19 cellular contexts compared by ENCODE assay signal in the genomic region with DNA sequence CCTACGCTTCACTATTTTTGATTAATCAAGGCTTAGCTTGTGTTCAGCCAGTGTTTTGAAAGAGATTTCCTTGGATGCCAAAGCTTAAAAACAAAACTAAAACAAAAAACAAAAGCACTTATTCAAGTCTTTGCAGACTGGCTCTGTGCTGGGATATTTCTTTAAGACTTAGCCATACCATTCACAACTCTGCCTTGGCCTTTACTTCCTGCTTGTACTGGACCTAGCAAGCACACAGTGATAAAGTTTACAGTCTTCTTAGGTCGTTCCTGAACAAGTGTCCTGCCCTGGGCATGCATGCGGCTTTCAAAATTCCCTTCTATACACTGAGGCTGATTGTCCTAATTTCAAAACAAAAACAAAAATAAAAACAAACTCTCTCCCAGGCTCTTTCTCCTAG. TPM values are rescaled to one million over a fixed set of nuclear protein-coding genes. Genes with fewer than 3 reads are reported as not detected.
DNase-seq lines count a peak whose midpoint lies in the region; ATAC-seq, FAIRE-seq and TF ChIP-seq lines count a peak whose summit lies in the region.
"Had no signal": no experiment of that assay in that cellular context is flagged by ENCODE, and none has a peak within 500 bp of the region (broad histone marks: within the 10 kb centered on the region; RNA-seq: fewer than 3 reads in every experiment).

No MANE protein-coding gene starts in this region.

- no peaks in the 10 kb centered on the region for H3K36me3 Mint-ChIP-seq in GM23338 (ENCODE audit: low read depth)

- H3K4me2 ChIP-seq in GM23338: no peak overlapping the region
- H3K4me2 ChIP-seq: A549 had no signal

- H3K79me2 ChIP-seq in GM23338 (replicated peaks; ENCODE audit: insufficient read depth): no peaks in the 10 kb centered on the region

- H3K27ac Mint-ChIP-seq in GM23338: peak overlapping the region; percentile 68; the same call in 1 of the 2 replicates
- H3K27ac Mint-ChIP-seq: CD4-positive, alpha-beta T cell had no signal

- no peaks in the 10 kb centered on the region for H3K36me3 ChIP-seq in GM23338 (ENCODE audit: insufficient read depth)
- H3K36me3 ChIP-seq in colonic mucosa: no peaks in the 10 kb centered on the region
- no peaks in the 10 kb centered on the region for H3K36me3 ChIP-seq in mesodermal cell (ENCODE audit: control insufficient read depth, insufficient read depth, low read length)
- peaks cover 0 to 9% of the 10 kb centered on the region in 2 donors for H3K36me3 ChIP-seq in small intestine (ENCODE audit: control insufficient read depth in 2 of 2, insufficient read depth in 2 of 2, low read length in 2 of 2)

- H3K27me3 ChIP-seq in GM23338 (ENCODE audit: insufficient read depth) (no peaks in the 10 kb centered on the region), colonic mucosa (no peaks in the 10 kb centered on the region), small intestine (ENCODE audit: control insufficient read depth in 2 of 2, insufficient read depth in 2 of 2, low read length in 2 of 2) (no peaks in the 10 kb centered on the region)

- peaks cover 13% of the 10 kb centered on the region; the same call in 1 of the 2 replicates for H3K4me1 ChIP-seq in GM23338 (ENCODE audit: insufficient read depth)
- no peaks in the 10 kb centered on the region for H3K4me1 ChIP-seq in colonic mucosa
- H3K4me1 ChIP-seq in mesodermal cell (ENCODE audit: control insufficient read depth, insufficient read depth, low read length, poor library complexity, severe bottlenecking): peaks cover 6% of the 10 kb centered on the region
- H3K4me1 ChIP-seq in small intestine (ENCODE audit: control insufficient read depth in 2 of 2, insufficient read depth in 1 of 2, low read depth in 1 of 2, low read length in 1 of 2): no peaks in the 10 kb centered on the region
- H3K4me1 ChIP-seq: A549, Caco-2 had no signal

- H3K27ac ChIP-seq in GM23338 (ENCODE audit: low read depth) (no peak overlapping the region), colonic mucosa (no peak overlapping the region), mesodermal cell (ENCODE audit: low read depth, low read length, severe bottlenecking) (peak overlapping the region; percentile 43), small intestine (ENCODE audit: low read depth in 1 of 2, low read length in 1 of 2) (no peak overlapping the region)
- H3K27ac ChIP-seq: 22Rv1, A549, C4-2B, HL-60 had no signal

- no peaks in the 10 kb centered on the region for H3F3A ChIP-seq in GM23338 (replicated peaks; ENCODE audit: low read depth)

- no peaks in the 10 kb centered on the region for H4K20me1 ChIP-seq in GM23338 (replicated peaks; ENCODE audit: insufficient read depth)

- H3K9me3 ChIP-seq in colonic mucosa (no peaks in the 10 kb centered on the region), mesodermal cell (ENCODE audit: control insufficient read depth, low read length) (no peaks in the 10 kb centered on the region), small intestine (ENCODE audit: control insufficient read depth, low read depth) (no peaks in the 10 kb centered on the region)
- H3K9me3 ChIP-seq: A549 had no signal

- no peaks in the 10 kb centered on the region for H3K9me2 ChIP-seq in GM23338 (ENCODE audit: insufficient read depth)

- FAIRE-seq in small intestine (lab: Jason Lieb, UNC): no peak
- FAIRE-seq: A549, D721Med, G401.6, GM12891, GM19239, H54 had no signal

- peaks cover 14% of the 10 kb centered on the region; the same call in 2 of the 3 replicates for H3K4me1 Mint-ChIP-seq in GM23338

- no peak overlapping the region for H3K4me3 ChIP-seq in GM23338
- H3K4me3 ChIP-seq in colonic mucosa: no peak overlapping the region
- H3K4me3 ChIP-seq in mesodermal cell (ENCODE audit: extremely low read depth, insufficient read depth, low read length, poor library complexity, severe bottlenecking): no peak overlapping the region
- no peak overlapping the region for H3K4me3 ChIP-seq in small intestine (ENCODE audit: low read depth in 1 of 2, low read length in 2 of 2)
- H3K4me3 ChIP-seq: A549 had no signal

- H3K9ac ChIP-seq in colonic mucosa (ENCODE audit: low read depth in 2 of 2, low read length in 2 of 2): no peak overlapping the region

- peak; percentile 24; the same call in 1 of the 3 replicates for ATAC-seq in GM23338
- ATAC-seq: A549 had no signal

- DNase-seq in GM23338 (ENCODE audit: low spot score) (peak; percentile 7), colonic mucosa (peak; percentile 41), small intestine (peak; percentile 10), putamen (ENCODE audit: low spot score) (no peak), GOT3 (lab: John Stamatoyannopoulos, UW) (no peak)
- DNase-seq in activated naive CD4-positive, alpha-beta T cell treated with anti-CD3 and anti-CD28 coated beads, Interleukin-2, amount 50 U/mL, for 16 hours: no peak
- DNase-seq: AML-193; Caco-2; CD4-positive, alpha-beta T cell had no signal

- TF ChIP-seq CTCF in GM23338 (conservative IDR thresholded peaks at IDR 0.05; ENCODE audit: low read depth in 2 of 2): no peak
- no peak for TF ChIP-seq CTCF in colonic mucosa (IDR thresholded peaks at IDR 0.05)

- H3K9me3 Mint-ChIP-seq in GM23338: no peaks in the 10 kb centered on the region
- H3K9me3 Mint-ChIP-seq: CD4-positive, alpha-beta T cell had no signal

- 70 to 86% methylated on average over 2 of the region's 3 CpGs for WGBS in mesodermal cell (ENCODE audit: insufficient coverage in 2 of 2), 2 experiments
- WGBS in small intestine, 3 donors: 71 to 79% (median 74%) methylated on average over 3 of the region's 3 CpGs

- intact Hi-C loops in colonic mucosa (cut with DNase I): no loop called here

- H3K4me3 Mint-ChIP-seq in GM23338: no peak overlapping the region
- H3K4me3 Mint-ChIP-seq: CD4-positive, alpha-beta T cell had no signal

- no peaks in the 10 kb centered on the region for H3K27me3 Mint-ChIP-seq in GM23338 (ENCODE audit: insufficient read depth, low read depth, poor library complexity)
- H3K27me3 Mint-ChIP-seq: CD4-positive, alpha-beta T cell had no signal

- H2AFZ ChIP-seq in GM23338: no peak overlapping the region

TF ChIP-seq in GM23338, 12 proteins besides CTCF, POLR2A, EP300 and RAD21:
- no peak for TF ChIP-seq STAT1 (IDR thresholded peaks at IDR 0.05; ENCODE audit: unreplicated experiment)
- TF ChIP-seq ZNF114 (CRISPR knock-in tag; IDR thresholded peaks at IDR 0.05): no peak

RNA-seq across cellular contexts. Expression of a gene that starts 20.7 kb away (rescaled TPM):
- total RNA-seq in GM23338 (2014; rRNA removed; shearing (Covaris generic)): 2.1 and 2.7 TPM in 2 replicates
- polyA plus RNA-seq in GM23338 (2016; fragmentation: Nextera tagmentation; extraction: Ambion mirVana) (1.9 and 2.0 TPM in 2 replicates), small intestine (1 to 10 TPM; 5.4 to 8.3 (median 8.3) TPM)
- total RNA-seq in colonic mucosa: 10 to 100 TPM; 14.1 to 22.8 TPM
- polyA plus RNA-seq in mesodermal cell (2013, experiment 1 of 2): 14.0 TPM
- 17.1 TPM for polyA plus RNA-seq in mesodermal cell (2013, experiment 2 of 2)

Comparison
In these comparisons a context has a peak if more than half of its experiments do, and no peak if none do; other contexts are left out.
1. DNase-seq: peak in GM23338 (single experiment), colonic mucosa (single experiment) and small intestine (single experiment); none in putamen (single experiment), GOT3 (single experiment) and activated naive CD4-positive, alpha-beta T cell treated with anti-CD3 and anti-CD28 coated beads, Interleukin-2, amount 50 U/mL, for 16 hours (single experiment).